ENCODE assay signal across 16 cellular contexts in genomic region chr18:78722959-78723706, GRCh38.
"Had no signal": no experiment of that assay in that cellular context is flagged by ENCODE, and none has a peak within 500 bp of the region (broad histone marks: within the 10 kb centered on the region; RNA-seq: fewer than 3 reads in every experiment).

No MANE protein-coding gene starts in this region.

- H3K36me3 ChIP-seq: ascending aorta, neutrophil, suprapubic skin had no signal

- H3K27ac ChIP-seq: ascending aorta, hepatocyte, neutrophil, suprapubic skin had no signal

- FAIRE-seq: urothelium cell line had no signal

- H3K4me2 ChIP-seq: hepatocyte had no signal

- H3K27me3 ChIP-seq: ascending aorta had no signal

- H3K4me1 ChIP-seq: ascending aorta, suprapubic skin had no signal

- H3K9me3 ChIP-seq: ascending aorta, neutrophil, suprapubic skin had no signal

- DNase-seq: activated CD4-positive, alpha-beta memory T cell treated with anti-CD3 and anti-CD28 coated beads for 36 hours; activated naive CD8-positive, alpha-beta T cell treated with anti-CD3 and anti-CD28 coated beads, Interleukin-2, amount 10 ng/mL, durations not matched to agents 7 days and 5 days; activated T-cell treated with anti-CD3 and anti-CD28 coated beads, Interleukin-2, amount 50 U/mL, for 4 hours; cortex of kidney; effector memory CD8-positive, alpha-beta T cell; kidney glomerular epithelial cell; naive thymus-derived CD4-positive, alpha-beta T cell; stimulated activated CD4-positive, alpha-beta T cell treated with anti-CD3 and anti-CD28 coated beads, Interleukin-2, amount 100 ng/mL, for 24 hours; stimulated activated naive B cell treated with anti-CD40 and anti-IgM and Interleukin-4, amounts not matched to agents 10 μg/mL and 1 μg/mL and 100 μg/mL, for 72 hours had no signal

- H3K4me3 ChIP-seq: ascending aorta, hepatocyte, lung, suprapubic skin had no signal

- H2AFZ ChIP-seq: hepatocyte had no signal

- H3K79me2 ChIP-seq: hepatocyte had no signal

- ATAC-seq: activated T-cell treated with anti-CD3 and anti-CD28 coated beads, Interleukin-2, amount 50 U/mL, for 4 hours; effector memory CD8-positive, alpha-beta T cell; naive thymus-derived CD4-positive, alpha-beta T cell; right cardiac atrium; stimulated activated naive B cell treated with anti-CD40 and anti-IgM and Interleukin-4, amounts not matched to agents 10 μg/mL and 1 μg/mL and 100 μg/mL, for 72 hours had no signal
